1 cellular context compared by ENCODE assay signal in the genomic region with DNA sequence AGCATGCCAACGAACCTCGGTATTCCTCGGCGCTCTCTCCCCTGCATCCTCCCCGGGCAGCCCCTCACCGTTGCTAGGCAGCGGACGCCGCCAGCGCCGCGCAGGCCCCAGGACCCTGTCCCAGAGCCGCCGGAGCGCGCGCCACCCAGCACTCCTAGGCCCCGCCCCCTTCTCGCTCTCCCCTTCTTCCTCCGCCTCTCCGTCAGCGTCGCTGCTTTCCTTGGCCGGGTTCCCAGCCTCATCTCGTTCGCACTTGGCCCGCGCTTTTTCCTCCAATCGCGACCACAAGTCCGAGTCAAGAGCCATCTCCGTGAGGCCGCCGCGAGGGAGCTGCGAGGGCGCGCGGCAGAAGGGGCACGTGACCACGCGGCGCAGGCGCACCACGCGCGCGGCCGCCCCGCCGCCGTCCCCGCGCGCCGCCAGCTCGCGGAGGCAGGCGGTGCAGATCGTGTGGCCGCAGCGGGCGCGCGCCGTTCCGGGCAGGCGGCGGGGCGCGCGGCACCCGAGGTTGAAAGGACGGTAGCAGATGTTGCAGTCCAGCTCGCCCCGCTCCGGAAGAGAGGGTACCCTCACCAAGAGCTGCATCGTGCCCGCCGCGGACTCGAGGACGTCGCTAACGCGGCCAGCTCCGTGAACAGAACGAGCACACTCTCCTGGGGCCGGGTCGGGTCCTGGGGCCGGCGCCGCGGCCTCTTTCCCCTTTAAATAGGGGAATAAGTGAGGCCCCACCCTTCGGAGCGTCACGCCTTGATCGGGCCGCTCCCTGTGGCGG.
TF ChIP-seq lines count a peak whose summit lies in the region.

A gene (minus strand): TSS at position 679 of the 772 bp plus-strand sequence. CDS start 94 bp downstream, at position 585.

TF ChIP-seq in K562, 482 proteins besides CTCF, POLR2A, EP300 and RAD21 (continued from another document and continues in another):
- TF ChIP-seq, protein P1, sequence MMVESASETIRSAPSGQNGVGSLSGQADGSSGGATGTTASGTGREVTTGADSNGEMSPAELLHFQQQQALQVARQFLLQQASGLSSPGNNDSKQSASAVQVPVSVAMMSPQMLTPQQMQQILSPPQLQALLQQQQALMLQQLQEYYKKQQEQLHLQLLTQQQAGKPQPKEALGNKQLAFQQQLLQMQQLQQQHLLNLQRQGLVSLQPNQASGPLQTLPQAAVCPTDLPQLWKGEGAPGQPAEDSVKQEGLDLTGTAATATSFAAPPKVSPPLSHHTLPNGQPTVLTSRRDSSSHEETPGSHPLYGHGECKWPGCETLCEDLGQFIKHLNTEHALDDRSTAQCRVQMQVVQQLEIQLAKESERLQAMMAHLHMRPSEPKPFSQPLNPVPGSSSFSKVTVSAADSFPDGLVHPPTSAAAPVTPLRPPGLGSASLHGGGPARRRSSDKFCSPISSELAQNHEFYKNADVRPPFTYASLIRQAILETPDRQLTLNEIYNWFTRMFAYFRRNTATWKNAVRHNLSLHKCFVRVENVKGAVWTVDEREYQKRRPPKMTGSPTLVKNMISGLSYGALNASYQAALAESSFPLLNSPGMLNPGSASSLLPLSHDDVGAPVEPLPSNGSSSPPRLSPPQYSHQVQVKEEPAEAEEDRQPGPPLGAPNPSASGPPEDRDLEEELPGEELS (CRISPR knock-in tag; IDR thresholded peaks at IDR 0.05; ENCODE audit: borderline replicate concordance), result peak; percentile 94; the same call in 1 of the 2 replicates
- TF ChIP-seq RB1 (IDR thresholded peaks at IDR 0.05; ENCODE audit: low read depth) (peak; percentile 90), SP1 (CRISPR knock-in tag; IDR thresholded peaks at IDR 0.05) (peak; percentile 67), STAG1 (CRISPR knock-in tag; IDR thresholded peaks at IDR 0.05; ENCODE audit: borderline replicate concordance) (peak; percentile 5; the same call in 1 of the 2 replicates), NFRKB (IDR thresholded peaks at IDR 0.05; ENCODE audit: low read depth) (no peak), KDM4B (IDR thresholded peaks at IDR 0.05; ENCODE audit: borderline replicate concordance in 2 of 2, low read depth in 1 of 2) (no peak), PHB2 (IDR thresholded peaks at IDR 0.05; ENCODE audit: low read depth) (no peak), NR2C2 (CRISPR knock-in tag; IDR thresholded peaks at IDR 0.05) (peak; percentile 81; the same call in 1 of the 2 replicates), NR2C2 (tag; IDR thresholded peaks at IDR 0.05) (peak; percentile 61), CBFA2T2 (conservative IDR thresholded peaks at IDR 0.05) (peak; percentile 31; the same call in 1 of the 2 replicates), DACH1 (IDR thresholded peaks at IDR 0.05; ENCODE audit: partially characterized antibody) (no peak), RBFOX2 (IDR thresholded peaks at IDR 0.05; ENCODE audit: low read depth, low read length) (peak; percentile 91), ZNF431 (CRISPR knock-in tag; IDR thresholded peaks at IDR 0.05) (peak; percentile 86), TCF7 (IDR thresholded peaks at IDR 0.05; ENCODE audit: borderline replicate concordance) (0 out of 2 replicates have a peak, but pooled peaks have one; percentile 50), NFIC (IDR thresholded peaks at IDR 0.05) (peak; percentile 90), KLF13 (tag; IDR thresholded peaks at IDR 0.05; ENCODE audit: borderline replicate concordance, low read depth) (0 out of 2 replicates have a peak, but pooled peaks have one; percentile 16), LCOR (CRISPR knock-in tag; IDR thresholded peaks at IDR 0.05) (peak; percentile 90), ZNF584 (CRISPR knock-in tag; IDR thresholded peaks at IDR 0.05; ENCODE audit: low read depth) (0 out of 2 replicates have a peak, but pooled peaks have one; percentile 49), L3MBTL2 (IDR thresholded peaks at IDR 0.05) (peak; percentile 99), ZNF766 (CRISPR knock-in tag; conservative IDR thresholded peaks at IDR 0.05) (peak; percentile 86), ZNF699 (CRISPR knock-in tag; IDR thresholded peaks at IDR 0.05; ENCODE audit: insufficient replicate concordance) (no peak), RUNX1 (IDR thresholded peaks at IDR 0.05; ENCODE audit: low read depth) (no peak), ESRRA (IDR thresholded peaks at IDR 0.05; ENCODE audit: borderline replicate concordance, low read depth) (peak; percentile 34; the same call in 1 of the 2 replicates), NBN (IDR thresholded peaks at IDR 0.05; ENCODE audit: low read depth) (no peak), ASH1L (IDR thresholded peaks at IDR 0.05; ENCODE audit: borderline replicate concordance, low read depth, partially characterized antibody) (no peak)
- TF ChIP-seq, protein P2, sequence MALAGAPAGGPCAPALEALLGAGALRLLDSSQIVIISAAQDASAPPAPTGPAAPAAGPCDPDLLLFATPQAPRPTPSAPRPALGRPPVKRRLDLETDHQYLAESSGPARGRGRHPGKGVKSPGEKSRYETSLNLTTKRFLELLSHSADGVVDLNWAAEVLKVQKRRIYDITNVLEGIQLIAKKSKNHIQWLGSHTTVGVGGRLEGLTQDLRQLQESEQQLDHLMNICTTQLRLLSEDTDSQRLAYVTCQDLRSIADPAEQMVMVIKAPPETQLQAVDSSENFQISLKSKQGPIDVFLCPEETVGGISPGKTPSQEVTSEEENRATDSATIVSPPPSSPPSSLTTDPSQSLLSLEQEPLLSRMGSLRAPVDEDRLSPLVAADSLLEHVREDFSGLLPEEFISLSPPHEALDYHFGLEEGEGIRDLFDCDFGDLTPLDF (CRISPR knock-in tag; IDR thresholded peaks at IDR 0.05), result peak; percentile 81; the same call in 1 of the 2 replicates
- TF ChIP-seq, protein P3, sequence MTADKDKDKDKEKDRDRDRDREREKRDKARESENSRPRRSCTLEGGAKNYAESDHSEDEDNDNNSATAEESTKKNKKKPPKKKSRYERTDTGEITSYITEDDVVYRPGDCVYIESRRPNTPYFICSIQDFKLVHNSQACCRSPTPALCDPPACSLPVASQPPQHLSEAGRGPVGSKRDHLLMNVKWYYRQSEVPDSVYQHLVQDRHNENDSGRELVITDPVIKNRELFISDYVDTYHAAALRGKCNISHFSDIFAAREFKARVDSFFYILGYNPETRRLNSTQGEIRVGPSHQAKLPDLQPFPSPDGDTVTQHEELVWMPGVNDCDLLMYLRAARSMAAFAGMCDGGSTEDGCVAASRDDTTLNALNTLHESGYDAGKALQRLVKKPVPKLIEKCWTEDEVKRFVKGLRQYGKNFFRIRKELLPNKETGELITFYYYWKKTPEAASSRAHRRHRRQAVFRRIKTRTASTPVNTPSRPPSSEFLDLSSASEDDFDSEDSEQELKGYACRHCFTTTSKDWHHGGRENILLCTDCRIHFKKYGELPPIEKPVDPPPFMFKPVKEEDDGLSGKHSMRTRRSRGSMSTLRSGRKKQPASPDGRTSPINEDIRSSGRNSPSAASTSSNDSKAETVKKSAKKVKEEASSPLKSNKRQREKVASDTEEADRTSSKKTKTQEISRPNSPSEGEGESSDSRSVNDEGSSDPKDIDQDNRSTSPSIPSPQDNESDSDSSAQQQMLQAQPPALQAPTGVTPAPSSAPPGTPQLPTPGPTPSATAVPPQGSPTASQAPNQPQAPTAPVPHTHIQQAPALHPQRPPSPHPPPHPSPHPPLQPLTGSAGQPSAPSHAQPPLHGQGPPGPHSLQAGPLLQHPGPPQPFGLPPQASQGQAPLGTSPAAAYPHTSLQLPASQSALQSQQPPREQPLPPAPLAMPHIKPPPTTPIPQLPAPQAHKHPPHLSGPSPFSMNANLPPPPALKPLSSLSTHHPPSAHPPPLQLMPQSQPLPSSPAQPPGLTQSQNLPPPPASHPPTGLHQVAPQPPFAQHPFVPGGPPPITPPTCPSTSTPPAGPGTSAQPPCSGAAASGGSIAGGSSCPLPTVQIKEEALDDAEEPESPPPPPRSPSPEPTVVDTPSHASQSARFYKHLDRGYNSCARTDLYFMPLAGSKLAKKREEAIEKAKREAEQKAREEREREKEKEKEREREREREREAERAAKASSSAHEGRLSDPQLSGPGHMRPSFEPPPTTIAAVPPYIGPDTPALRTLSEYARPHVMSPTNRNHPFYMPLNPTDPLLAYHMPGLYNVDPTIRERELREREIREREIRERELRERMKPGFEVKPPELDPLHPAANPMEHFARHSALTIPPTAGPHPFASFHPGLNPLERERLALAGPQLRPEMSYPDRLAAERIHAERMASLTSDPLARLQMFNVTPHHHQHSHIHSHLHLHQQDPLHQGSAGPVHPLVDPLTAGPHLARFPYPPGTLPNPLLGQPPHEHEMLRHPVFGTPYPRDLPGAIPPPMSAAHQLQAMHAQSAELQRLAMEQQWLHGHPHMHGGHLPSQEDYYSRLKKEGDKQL (CRISPR knock-in tag; IDR thresholded peaks at IDR 0.05; ENCODE audit: borderline replicate concordance), result peak; percentile 31; the same call in 1 of the 2 replicates
- TF ChIP-seq, protein P4, sequence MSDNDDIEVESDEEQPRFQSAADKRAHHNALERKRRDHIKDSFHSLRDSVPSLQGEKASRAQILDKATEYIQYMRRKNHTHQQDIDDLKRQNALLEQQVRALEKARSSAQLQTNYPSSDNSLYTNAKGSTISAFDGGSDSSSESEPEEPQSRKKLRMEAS (CRISPR knock-in tag; IDR thresholded peaks at IDR 0.05), result peak; percentile 96
- TF ChIP-seq, protein P5, sequence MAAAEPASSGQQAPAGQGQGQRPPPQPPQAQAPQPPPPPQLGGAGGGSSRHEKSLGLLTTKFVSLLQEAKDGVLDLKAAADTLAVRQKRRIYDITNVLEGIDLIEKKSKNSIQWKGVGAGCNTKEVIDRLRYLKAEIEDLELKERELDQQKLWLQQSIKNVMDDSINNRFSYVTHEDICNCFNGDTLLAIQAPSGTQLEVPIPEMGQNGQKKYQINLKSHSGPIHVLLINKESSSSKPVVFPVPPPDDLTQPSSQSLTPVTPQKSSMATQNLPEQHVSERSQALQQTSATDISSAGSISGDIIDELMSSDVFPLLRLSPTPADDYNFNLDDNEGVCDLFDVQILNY (CRISPR knock-in tag; IDR thresholded peaks at IDR 0.05), result peak; percentile 61; the same call in 1 of the 2 replicates
- TF ChIP-seq, protein P6, sequence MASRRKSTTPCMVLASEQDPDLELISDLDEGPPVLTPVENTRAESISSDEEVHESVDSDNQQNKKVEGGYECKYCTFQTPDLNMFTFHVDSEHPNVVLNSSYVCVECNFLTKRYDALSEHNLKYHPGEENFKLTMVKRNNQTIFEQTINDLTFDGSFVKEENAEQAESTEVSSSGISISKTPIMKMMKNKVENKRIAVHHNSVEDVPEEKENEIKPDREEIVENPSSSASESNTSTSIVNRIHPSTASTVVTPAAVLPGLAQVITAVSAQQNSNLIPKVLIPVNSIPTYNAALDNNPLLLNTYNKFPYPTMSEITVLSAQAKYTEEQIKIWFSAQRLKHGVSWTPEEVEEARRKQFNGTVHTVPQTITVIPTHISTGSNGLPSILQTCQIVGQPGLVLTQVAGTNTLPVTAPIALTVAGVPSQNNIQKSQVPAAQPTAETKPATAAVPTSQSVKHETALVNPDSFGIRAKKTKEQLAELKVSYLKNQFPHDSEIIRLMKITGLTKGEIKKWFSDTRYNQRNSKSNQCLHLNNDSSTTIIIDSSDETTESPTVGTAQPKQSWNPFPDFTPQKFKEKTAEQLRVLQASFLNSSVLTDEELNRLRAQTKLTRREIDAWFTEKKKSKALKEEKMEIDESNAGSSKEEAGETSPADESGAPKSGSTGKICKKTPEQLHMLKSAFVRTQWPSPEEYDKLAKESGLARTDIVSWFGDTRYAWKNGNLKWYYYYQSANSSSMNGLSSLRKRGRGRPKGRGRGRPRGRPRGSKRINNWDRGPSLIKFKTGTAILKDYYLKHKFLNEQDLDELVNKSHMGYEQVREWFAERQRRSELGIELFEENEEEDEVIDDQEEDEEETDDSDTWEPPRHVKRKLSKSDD (conservative IDR thresholded peaks at IDR 0.05; ENCODE audit: low read length), result no peak
- TF ChIP-seq, protein P7, sequence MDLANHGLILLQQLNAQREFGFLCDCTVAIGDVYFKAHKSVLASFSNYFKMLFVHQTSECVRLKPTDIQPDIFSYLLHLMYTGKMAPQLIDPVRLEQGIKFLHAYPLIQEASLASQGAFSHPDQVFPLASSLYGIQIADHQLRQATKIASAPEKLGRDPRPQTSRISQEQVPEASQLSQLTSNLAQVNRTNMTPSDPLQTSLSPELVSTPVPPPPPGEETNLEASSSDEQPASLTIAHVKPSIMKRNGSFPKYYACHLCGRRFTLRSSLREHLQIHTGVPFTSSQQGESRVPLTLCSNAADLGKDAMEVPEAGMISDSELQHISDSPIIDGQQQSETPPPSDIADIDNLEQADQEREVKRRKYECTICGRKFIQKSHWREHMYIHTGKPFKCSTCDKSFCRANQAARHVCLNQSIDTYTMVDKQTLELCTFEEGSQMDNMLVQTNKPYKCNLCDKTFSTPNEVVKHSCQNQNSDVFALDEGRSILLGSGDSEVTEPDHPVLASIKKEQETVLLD (IDR thresholded peaks at IDR 0.05), result no peak
- TF ChIP-seq, protein P8, sequence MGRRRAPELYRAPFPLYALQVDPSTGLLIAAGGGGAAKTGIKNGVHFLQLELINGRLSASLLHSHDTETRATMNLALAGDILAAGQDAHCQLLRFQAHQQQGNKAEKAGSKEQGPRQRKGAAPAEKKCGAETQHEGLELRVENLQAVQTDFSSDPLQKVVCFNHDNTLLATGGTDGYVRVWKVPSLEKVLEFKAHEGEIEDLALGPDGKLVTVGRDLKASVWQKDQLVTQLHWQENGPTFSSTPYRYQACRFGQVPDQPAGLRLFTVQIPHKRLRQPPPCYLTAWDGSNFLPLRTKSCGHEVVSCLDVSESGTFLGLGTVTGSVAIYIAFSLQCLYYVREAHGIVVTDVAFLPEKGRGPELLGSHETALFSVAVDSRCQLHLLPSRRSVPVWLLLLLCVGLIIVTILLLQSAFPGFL (CRISPR knock-in tag; IDR thresholded peaks at IDR 0.05), result 0 out of 2 replicates have a peak, but pooled peaks have one; percentile 62
- TF ChIP-seq, protein P9, sequence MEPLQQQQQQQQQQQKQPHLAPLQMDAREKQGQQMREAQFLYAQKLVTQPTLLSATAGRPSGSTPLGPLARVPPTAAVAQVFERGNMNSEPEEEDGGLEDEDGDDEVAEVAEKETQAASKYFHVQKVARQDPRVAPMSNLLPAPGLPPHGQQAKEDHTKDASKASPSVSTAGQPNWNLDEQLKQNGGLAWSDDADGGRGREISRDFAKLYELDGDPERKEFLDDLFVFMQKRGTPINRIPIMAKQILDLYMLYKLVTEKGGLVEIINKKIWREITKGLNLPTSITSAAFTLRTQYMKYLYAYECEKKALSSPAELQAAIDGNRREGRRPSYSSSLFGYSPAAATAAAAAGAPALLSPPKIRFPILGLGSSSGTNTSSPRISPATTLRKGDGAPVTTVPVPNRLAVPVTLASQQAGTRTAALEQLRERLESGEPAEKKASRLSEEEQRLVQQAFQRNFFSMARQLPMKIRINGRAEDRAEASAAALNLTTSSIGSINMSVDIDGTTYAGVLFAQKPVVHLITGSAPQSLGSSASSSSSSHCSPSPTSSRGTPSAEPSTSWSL (CRISPR knock-in tag; IDR thresholded peaks at IDR 0.05; ENCODE audit: borderline replicate concordance), result peak; percentile 50; the same call in 1 of the 2 replicates
- TF ChIP-seq, protein P10, sequence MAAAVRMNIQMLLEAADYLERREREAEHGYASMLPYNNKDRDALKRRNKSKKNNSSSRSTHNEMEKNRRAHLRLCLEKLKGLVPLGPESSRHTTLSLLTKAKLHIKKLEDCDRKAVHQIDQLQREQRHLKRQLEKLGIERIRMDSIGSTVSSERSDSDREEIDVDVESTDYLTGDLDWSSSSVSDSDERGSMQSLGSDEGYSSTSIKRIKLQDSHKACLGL (CRISPR knock-in tag; IDR thresholded peaks at IDR 0.05; ENCODE audit: borderline replicate concordance, poor library complexity, severe bottlenecking), result peak; percentile 19
- TF ChIP-seq, protein P11, sequence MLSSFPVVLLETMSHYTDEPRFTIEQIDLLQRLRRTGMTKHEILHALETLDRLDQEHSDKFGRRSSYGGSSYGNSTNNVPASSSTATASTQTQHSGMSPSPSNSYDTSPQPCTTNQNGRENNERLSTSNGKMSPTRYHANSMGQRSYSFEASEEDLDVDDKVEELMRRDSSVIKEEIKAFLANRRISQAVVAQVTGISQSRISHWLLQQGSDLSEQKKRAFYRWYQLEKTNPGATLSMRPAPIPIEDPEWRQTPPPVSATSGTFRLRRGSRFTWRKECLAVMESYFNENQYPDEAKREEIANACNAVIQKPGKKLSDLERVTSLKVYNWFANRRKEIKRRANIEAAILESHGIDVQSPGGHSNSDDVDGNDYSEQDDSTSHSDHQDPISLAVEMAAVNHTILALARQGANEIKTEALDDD (IDR thresholded peaks at IDR 0.05), result no peak
